Comparison of ENCODE assay signal across 25 cellular contexts in genomic region chr19:49892716-49893115, GRCh38. TPM values are rescaled to one million over a fixed set of nuclear protein-coding genes. Genes with fewer than 3 reads are reported as not detected.
A peak's percentile ranks its signal among the peaks of the same experiment; 100 is the strongest.
DNase-seq lines count a peak whose midpoint lies in the region; ATAC-seq and TF ChIP-seq lines count a peak whose summit lies in the region.
"Had no signal": no experiment of that assay in that cellular context is flagged by ENCODE, and none has a peak within 500 bp of the region (broad histone marks: within the 10 kb centered on the region; RNA-seq: fewer than 3 reads in every experiment).

No MANE protein-coding gene starts in this region.

- no peak overlapping the region for H2BK120ac ChIP-seq in neuronal stem cell (ENCODE audit: low read depth, low read length)

- H2BK5ac ChIP-seq in neuronal stem cell (ENCODE audit: low read length): no peak overlapping the region

- CTCF ChIA-PET in MCF 10A (lab: Yijun Ruan, JAX): no interaction called here

- no peak overlapping the region for H4K8ac ChIP-seq in neuronal stem cell (ENCODE audit: low read depth, low read length)

- no peak overlapping the region for H3K27ac ChIP-seq in neuronal stem cell (replicated peaks; ENCODE audit: low read length)
- H3K27ac ChIP-seq: C4-2B, esophagus squamous epithelium, ovary, right atrium auricular region had no signal

- H3K4me1 ChIP-seq in neuronal stem cell (ENCODE audit: control insufficient read depth in 2 of 2, insufficient read depth in 1 of 2, low read depth in 1 of 2, low read length in 2 of 2): peaks cover 2 to 9% of the 10 kb centered on the region in 2 donors

- no peaks in the 10 kb centered on the region for H3K9me3 Mint-ChIP-seq in activated T-cell treated with anti-CD3 and anti-CD28 coated beads, Interleukin-2, amount 50 U/mL, for 4 hours
- no peaks in the 10 kb centered on the region for H3K9me3 Mint-ChIP-seq in activated naive CD8-positive, alpha-beta T cell treated with anti-CD3 and anti-CD28 coated beads, Interleukin-2, amount 50 U/mL, for 24 hours
- no peaks in the 10 kb centered on the region for H3K9me3 Mint-ChIP-seq in MCF 10A (ENCODE audit: unreplicated experiment)
- H3K9me3 Mint-ChIP-seq: activated naive CD4-positive, alpha-beta T cell treated with anti-CD3 and anti-CD28 coated beads, Interleukin-2, amount 50 U/mL, for 24 hours; T-helper 2 cell treated with Interferon-gamma antibody and Interleukin-4, amounts not matched to agents 5 μg/mL and 100 μg/mL, for 36 hours had no signal

- H3K14ac ChIP-seq in neuronal stem cell (ENCODE audit: low read length): no peak overlapping the region

- peaks cover 0 to 11% (median 11%) of the 10 kb centered on the region in 3 experiments for H3K27me3 ChIP-seq in neuronal stem cell (ENCODE audit: control insufficient read depth in 3 of 3, insufficient read depth in 3 of 3, low read depth in 1 of 3, low read length in 3 of 3)
- H3K27me3 ChIP-seq: ovary, right atrium auricular region had no signal

- H3K4me3 Mint-ChIP-seq in activated T-cell treated with anti-CD3 and anti-CD28 coated beads, Interleukin-2, amount 50 U/mL, for 4 hours: peak overlapping the region; percentile 33
- peak overlapping the region; percentile 27 for H3K4me3 Mint-ChIP-seq in activated naive CD8-positive, alpha-beta T cell treated with anti-CD3 and anti-CD28 coated beads, Interleukin-2, amount 50 U/mL, for 24 hours
- no peak overlapping the region for H3K4me3 Mint-ChIP-seq in MCF 10A (ENCODE audit: unreplicated experiment)
- H3K4me3 Mint-ChIP-seq: activated CD8-positive, alpha-beta memory T cell treated with anti-CD3 and anti-CD28 coated beads, Interleukin-2, amount 10 ng/mL, durations not matched to agents 7 days and 5 days; activated naive CD4-positive, alpha-beta T cell treated with anti-CD3 and anti-CD28 coated beads, Interleukin-2, amount 50 U/mL, for 24 hours; T-helper 2 cell treated with Interferon-gamma antibody and Interleukin-4, amounts not matched to agents 5 μg/mL and 100 μg/mL, for 36 hours had no signal

- H2BK12ac ChIP-seq in neuronal stem cell (ENCODE audit: low read length): no peak overlapping the region

- H3K4me2 ChIP-seq in neuronal stem cell (ENCODE audit: insufficient read depth, low read length, poor library complexity, severe bottlenecking): no peak overlapping the region

- H3K36me3 ChIP-seq in neuronal stem cell (replicated peaks in 1 of 2; ENCODE audit: control insufficient read depth in 2 of 2, insufficient read depth in 2 of 2, low read length in 2 of 2): no peaks in the 10 kb centered on the region
- H3K36me3 ChIP-seq: ovary had no signal

- no peaks in the 10 kb centered on the region for H3K79me1 ChIP-seq in neuronal stem cell (ENCODE audit: low read depth, low read length)

- no peak overlapping the region for H3K18ac ChIP-seq in neuronal stem cell (ENCODE audit: low read length)

- TF ChIP-seq CTCF in GM12865 (IDR thresholded peaks at IDR 0.05; ENCODE audit: insufficient read depth, low read depth, low read length, missing control alignments): no peak
- no peak for TF ChIP-seq CTCF in MCF 10A (IDR thresholded peaks at IDR 0.05; ENCODE audit: unreplicated experiment)

- H3K36me3 Mint-ChIP-seq in activated T-cell treated with anti-CD3 and anti-CD28 coated beads, Interleukin-2, amount 50 U/mL, for 4 hours (ENCODE audit: insufficient read depth): no peaks in the 10 kb centered on the region
- peaks cover 7% of the 10 kb centered on the region for H3K36me3 Mint-ChIP-seq in activated naive CD8-positive, alpha-beta T cell treated with anti-CD3 and anti-CD28 coated beads, Interleukin-2, amount 50 U/mL, for 24 hours (ENCODE audit: low read depth)
- no peaks in the 10 kb centered on the region for H3K36me3 Mint-ChIP-seq in MCF 10A (ENCODE audit: insufficient read depth, unreplicated experiment)
- H3K36me3 Mint-ChIP-seq: activated CD8-positive, alpha-beta memory T cell treated with anti-CD3 and anti-CD28 coated beads, Interleukin-2, amount 10 ng/mL, durations not matched to agents 7 days and 5 days; activated naive CD4-positive, alpha-beta T cell treated with anti-CD3 and anti-CD28 coated beads, Interleukin-2, amount 50 U/mL, for 24 hours had no signal

- peaks cover 0 to 9% of the 10 kb centered on the region in 2 donors for H3K9me3 ChIP-seq in neuronal stem cell (replicated peaks in 1 of 2; ENCODE audit: control insufficient read depth in 2 of 2, insufficient read depth in 1 of 2, low read depth in 1 of 2, low read length in 2 of 2)
- H3K9me3 ChIP-seq: esophagus squamous epithelium, ovary, right atrium auricular region had no signal

- H3K27me3 Mint-ChIP-seq in activated T-cell treated with anti-CD3 and anti-CD28 coated beads, Interleukin-2, amount 50 U/mL, for 4 hours (ENCODE audit: low read depth): no peaks in the 10 kb centered on the region
- H3K27me3 Mint-ChIP-seq in activated naive CD8-positive, alpha-beta T cell treated with anti-CD3 and anti-CD28 coated beads, Interleukin-2, amount 50 U/mL, for 24 hours: no peaks in the 10 kb centered on the region
- H3K27me3 Mint-ChIP-seq in MCF 10A (ENCODE audit: insufficient read depth, unreplicated experiment): peaks cover 12% of the 10 kb centered on the region
- H3K27me3 Mint-ChIP-seq: activated CD8-positive, alpha-beta memory T cell treated with anti-CD3 and anti-CD28 coated beads, Interleukin-2, amount 10 ng/mL, durations not matched to agents 7 days and 5 days; activated naive CD4-positive, alpha-beta T cell treated with anti-CD3 and anti-CD28 coated beads, Interleukin-2, amount 50 U/mL, for 24 hours had no signal

- H3K4ac ChIP-seq in neuronal stem cell (ENCODE audit: low read length): no peak overlapping the region

- BruUV-seq in MCF 10A (replicated peaks; lab: Mats Ljungman, UMichigan): no TSS peak

- H3K4me1 Mint-ChIP-seq in activated T-cell treated with anti-CD3 and anti-CD28 coated beads, Interleukin-2, amount 50 U/mL, for 4 hours (ENCODE audit: low read depth): peaks cover 41% of the 10 kb centered on the region
- peaks cover 51% of the 10 kb centered on the region for H3K4me1 Mint-ChIP-seq in activated naive CD8-positive, alpha-beta T cell treated with anti-CD3 and anti-CD28 coated beads, Interleukin-2, amount 50 U/mL, for 24 hours
- H3K4me1 Mint-ChIP-seq in MCF 10A (ENCODE audit: insufficient read depth, unreplicated experiment): peaks cover 12% of the 10 kb centered on the region

- no peak overlapping the region for H3K9ac ChIP-seq in neuronal stem cell (ENCODE audit: low read depth, low read length, poor library complexity)

- POLR2A ChIA-PET in MCF 10A (lab: Yijun Ruan, JAX): no interaction called here

- H2AK5ac ChIP-seq in neuronal stem cell (ENCODE audit: low read depth, low read length): peak overlapping the region; percentile 81

- DNase-seq in activated T-cell treated with anti-CD3 and anti-CD28 coated beads, Interleukin-2, amount 50 U/mL, for 4 hours: no peak
- no peak for DNase-seq in activated T-cell treated with anti-CD3 and anti-CD28 coated beads, Interleukin-2, amount 50 U/mL, for 48 hours
- DNase-seq in GM12865 (ENCODE audit: low read depth) (no peak), neuronal stem cell (ENCODE audit: low spot score) (no peak), MCF 10A (ENCODE audit: unreplicated experiment) (no peak)
- no peak for DNase-seq in activated naive CD8-positive, alpha-beta T cell treated with anti-CD3 and anti-CD28 coated beads, Interleukin-2, amount 50 U/mL, for 24 hours
- DNase-seq: activated CD8-positive, alpha-beta memory T cell treated with anti-CD3 and anti-CD28 coated beads, Interleukin-2, amount 10 ng/mL, durations not matched to agents 7 days and 5 days; DMS153; effector memory CD4-positive, alpha-beta T cell; esophagus squamous epithelium; kidney glomerular epithelial cell; mammary epithelial cell; NCI-H1092 treated with DMSO at 0.1 percent for 48 hours; NCI-H2081; NCI-H446; ovary; stimulated activated CD4-positive, alpha-beta T cell treated with anti-CD3 and anti-CD28 coated beads, Interleukin-12 subunit alpha, Interleukin-12 subunit beta, amount 100 ng/mL, for 4 hours had no signal

- peak overlapping the region; percentile 23 for H3K27ac Mint-ChIP-seq in activated naive CD8-positive, alpha-beta T cell treated with anti-CD3 and anti-CD28 coated beads, Interleukin-2, amount 50 U/mL, for 24 hours
- H3K27ac Mint-ChIP-seq in MCF 10A (ENCODE audit: low read depth, unreplicated experiment): no peak overlapping the region
- H3K27ac Mint-ChIP-seq: activated naive CD4-positive, alpha-beta T cell treated with anti-CD3 and anti-CD28 coated beads, Interleukin-2, amount 50 U/mL, for 24 hours; T-helper 2 cell treated with Interferon-gamma antibody and Interleukin-4, amounts not matched to agents 5 μg/mL and 100 μg/mL, for 36 hours had no signal

- no peak overlapping the region for H4K91ac ChIP-seq in neuronal stem cell (ENCODE audit: low read depth, low read length, poor library complexity)

- intact Hi-C loops in MCF 10A (cut with micrococcal nuclease): no loop called here

- H2AFZ ChIP-seq in neuronal stem cell (ENCODE audit: low read length): no peak overlapping the region

- H3K23ac ChIP-seq in neuronal stem cell (ENCODE audit: low read depth, low read length, poor library complexity): no peak overlapping the region

- no CpG with 5 or more reads among the region's 1 CpG for WGBS in neuronal stem cell (ENCODE audit: extremely low coverage in 2 of 2, insufficient read length in 2 of 2, insufficient replicate concordance in 1 of 2), 2 donors

- ATAC-seq in activated T-cell treated with anti-CD3 and anti-CD28 coated beads, Interleukin-2, amount 50 U/mL, for 4 hours: no peak
- ATAC-seq in activated naive CD8-positive, alpha-beta T cell treated with anti-CD3 and anti-CD28 coated beads, Interleukin-2, amount 50 U/mL, for 24 hours: no peak
- no peak for ATAC-seq in HG02981 (IDR thresholded peaks at IDR 0.05; ENCODE audit: unreplicated experiment)
- ATAC-seq in GM21423 (IDR thresholded peaks at IDR 0.05; ENCODE audit: unreplicated experiment): no peak
- ATAC-seq: activated CD8-positive, alpha-beta memory T cell treated with anti-CD3 and anti-CD28 coated beads, Interleukin-2, amount 10 ng/mL, durations not matched to agents 7 days and 5 days; Panc1 had no signal

- H2BK15ac ChIP-seq in neuronal stem cell (ENCODE audit: low read length): peak overlapping the region; percentile 81

- H3K4me3 ChIP-seq in GM12865 (ENCODE audit: low read depth, low read length): peak overlapping the region; percentile 34
- H3K4me3 ChIP-seq in neuronal stem cell (ENCODE audit: low read length in 2 of 2): no peak overlapping the region
- H3K4me3 ChIP-seq: esophagus squamous epithelium, ovary, right atrium auricular region had no signal

RNA-seq across cellular contexts. Expression of gene IL4I1, which starts 4.0 kb away (rescaled TPM):
- total RNA-seq in activated T-cell treated with anti-CD3 and anti-CD28 coated beads, Interleukin-2, amount 50 U/mL, for 4 hours: 10 to 100 TPM; 24.7 to 52.7 (median 36.4) TPM
- polyA plus RNA-seq in neuronal stem cell (2013, experiment 1 of 2): 0.28 TPM
- 0.26 TPM for polyA plus RNA-seq in neuronal stem cell (2013, experiment 2 of 2)
- 0.37 TPM in 1 of 2 replicates, not detected in the other for total RNA-seq in MCF 10A (2022)
- total RNA-seq: mammary epithelial cell, temporal lobe had no signal

RNA-seq across cellular contexts. Expression of gene TBC1D17, which starts 15.2 kb away (rescaled TPM):
- total RNA-seq in activated T-cell treated with anti-CD3 and anti-CD28 coated beads, Interleukin-2, amount 50 U/mL, for 4 hours: 10 to 100 TPM; 29.1 to 30.5 (median 29.3) TPM
- polyA plus RNA-seq in neuronal stem cell (2013, experiment 1 of 2): 29.5 TPM
- polyA plus RNA-seq in neuronal stem cell (2013, experiment 2 of 2): 29.9 TPM
- 25.2 and 25.5 TPM in 2 replicates for total RNA-seq in MCF 10A (2022)

RNA-seq across cellular contexts. Expression of gene AKT1S1, which starts 15.6 kb away (rescaled TPM):
- total RNA-seq in activated T-cell treated with anti-CD3 and anti-CD28 coated beads, Interleukin-2, amount 50 U/mL, for 4 hours: 10 to 100 TPM; 25.3 to 31.6 (median 28.0) TPM
- 45.3 TPM for polyA plus RNA-seq in neuronal stem cell (2013, experiment 1 of 2)
- 42.9 TPM for polyA plus RNA-seq in neuronal stem cell (2013, experiment 2 of 2)
- 74.7 and 79.2 TPM in 2 replicates for total RNA-seq in MCF 10A (2022)

RNA-seq across cellular contexts. Expression of gene PNKP, which starts 25.3 kb away (rescaled TPM):
- total RNA-seq in activated T-cell treated with anti-CD3 and anti-CD28 coated beads, Interleukin-2, amount 50 U/mL, for 4 hours: 100 to 1,000 TPM; 110 to 120 (median 110) TPM
- polyA plus RNA-seq in neuronal stem cell (2013, experiment 1 of 2): 56.3 TPM
- 62.9 TPM for polyA plus RNA-seq in neuronal stem cell (2013, experiment 2 of 2)
- total RNA-seq in MCF 10A (2022): 70.7 and 90.3 TPM in 2 replicates

RNA-seq across cellular contexts. Expression of gene ATF5, which starts 36.3 kb away (rescaled TPM):
- total RNA-seq in activated T-cell treated with anti-CD3 and anti-CD28 coated beads, Interleukin-2, amount 50 U/mL, for 4 hours: 10 to 100 TPM; 58.4 to 73.1 (median 60.6) TPM
- polyA plus RNA-seq in neuronal stem cell (2013, experiment 1 of 2): 7.5 TPM
- 7.7 TPM for polyA plus RNA-seq in neuronal stem cell (2013, experiment 2 of 2)
- total RNA-seq in MCF 10A (2022): 23.7 and 24.5 TPM in 2 replicates

Comparison
In these comparisons a context has a peak if more than half of its experiments do, and no peak if none do; other contexts are left out.
1. RNA of gene IL4I1, which starts 4.0 kb away (total RNA-seq): 24.7 to 52.7 TPM in activated T-cell treated with anti-CD3 and anti-CD28 coated beads, Interleukin-2, amount 50 U/mL, for 4 hours; 0.37 TPM in MCF 10A; every median in the first group is over 10 times any median in the second.